Comparison of ENCODE assay signal across 8 cellular contexts in the genomic region with DNA sequence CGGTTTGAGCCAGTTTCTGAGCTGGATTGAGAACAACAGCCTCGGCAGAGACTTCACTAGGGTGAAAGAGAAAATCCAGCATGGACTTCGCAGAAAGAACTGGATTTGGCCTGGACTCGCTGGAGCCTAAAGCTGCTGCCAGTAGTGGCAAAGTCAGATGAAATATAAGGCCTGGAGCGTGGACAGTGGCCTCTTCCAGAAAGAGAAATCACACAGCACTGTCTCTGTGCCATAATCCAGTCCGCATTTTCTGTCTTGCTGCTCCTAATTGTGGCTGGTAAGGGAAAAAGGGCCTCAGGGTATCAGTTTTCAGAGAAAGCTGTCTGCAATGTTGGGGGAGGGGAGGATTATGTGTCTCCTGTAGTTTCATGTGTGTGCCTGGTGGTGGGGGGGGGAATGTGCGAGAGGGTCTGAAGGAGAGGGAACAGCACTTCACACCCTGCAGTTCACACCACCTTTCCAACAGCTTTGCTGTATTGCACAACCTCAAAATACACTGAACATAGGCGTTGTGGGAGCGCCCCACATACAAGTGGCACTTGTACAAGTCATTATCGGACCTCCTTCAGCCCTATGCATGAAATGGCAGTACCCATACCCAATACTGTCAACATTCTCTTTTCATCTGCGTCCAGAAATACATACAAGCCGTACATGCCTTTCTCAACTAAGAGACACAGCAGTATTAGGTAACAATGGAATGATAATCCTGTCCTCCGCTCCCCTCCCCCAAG.
A peak's percentile ranks its signal among the peaks of the same experiment; 100 is the strongest.
DNase-seq lines count a peak whose midpoint lies in the region; FAIRE-seq and TF ChIP-seq lines count a peak whose summit lies in the region.

No MANE protein-coding gene starts in this region.

- H3K36me3 ChIP-seq in NT2/D1 (ENCODE audit: insufficient read depth, insufficient read length, low read length) (no peaks in the 10 kb centered on the region), endothelial cell of umbilical vein (ENCODE audit: control insufficient read depth in 2 of 2, extremely low read depth in 1 of 2, insufficient read depth in 2 of 2, low read length in 2 of 2) (no peaks in the 10 kb centered on the region)

- H3K4me1 ChIP-seq in NT2/D1 (ENCODE audit: insufficient read depth, insufficient read length) (peaks cover 11% of the 10 kb centered on the region), endothelial cell of umbilical vein (ENCODE audit: control insufficient read depth, extremely low read depth, insufficient read depth, low read length) (peaks cover 46% of the 10 kb centered on the region)

- FAIRE-seq in endothelial cell of umbilical vein (lab: Jason Lieb, UNC): peak; percentile 93

- H2AFZ ChIP-seq in endothelial cell of umbilical vein (ENCODE audit: low read depth, low read length): peak overlapping the region; percentile 3

- intact Hi-C loops in endothelial cell of umbilical vein (cut with micrococcal nuclease): loop anchor here (1.0 to 10.0 kb wide), 7 partner anchors 108 to 1534 kb away; a partner anchor contains a TSS

- TF ChIP-seq CTCF in endothelial cell of umbilical vein (IDR thresholded peaks at IDR 0.05; ENCODE audit: extremely low read depth in 1 of 2, insufficient read depth in 1 of 2, low read depth in 1 of 2, low read length in 2 of 2): no peak

- H3K4me3 ChIP-seq in NT2/D1 (ENCODE audit: insufficient read length, low read depth) (no peak overlapping the region), endothelial cell of umbilical vein (replicated peaks in 1 of 3; ENCODE audit: insufficient read depth in 1 of 3, low read depth in 1 of 3, low read length in 3 of 3) (no peak overlapping the region)

- BruUV-seq in endothelial cell of umbilical vein (replicated peaks; lab: Mats Ljungman, UMichigan): no TSS peak

- DNase-seq in AG20443 (ENCODE audit: low spot score): peak; percentile 86
- peak; percentile 46 for DNase-seq in GM19238 (ENCODE audit: insufficient read length, low spot score)
- peak; percentile 66 for DNase-seq in HPDE6-E6E7 (ENCODE audit: extremely low spot score)
- DNase-seq in NT2/D1 (ENCODE audit: low read depth, low spot score): peak; percentile 100
- DNase-seq in activated CD8-positive, alpha-beta memory T cell treated with anti-CD3 and anti-CD28 coated beads, Interleukin-2, amount 50 U/mL, for 4 hours: peak; percentile 65
- peak; percentile 99 for DNase-seq in endothelial cell of umbilical vein (ENCODE audit: low read depth, low spot score)
- peak; percentile 90 for DNase-seq in middle frontal gyrus (ENCODE audit: extremely low spot score, low spot score)
- peak; percentile 76 to 78 for DNase-seq in stimulated activated CD8-positive, alpha-beta memory T cell treated with anti-CD3 and anti-CD28 coated beads, Interleukin-15, amount 100 ng/mL, for 48 hours (ENCODE audit: low read depth in 2 of 2)

- dilution Hi-C loops in endothelial cell of umbilical vein (cut with MboI; ENCODE audit: extremely low pct_ligation_motif_present, low sequenced_read_pairs): no loop called here

- H3K9me3 ChIP-seq in NT2/D1 (ENCODE audit: insufficient read depth, low read length) (peaks cover 39% of the 10 kb centered on the region), endothelial cell of umbilical vein (replicated peaks; ENCODE audit: control insufficient read depth, insufficient read depth, low read length) (no peaks in the 10 kb centered on the region)

- H4K20me1 ChIP-seq in endothelial cell of umbilical vein (replicated peaks; ENCODE audit: control insufficient read depth, extremely low read depth, insufficient read depth, low read length): no peaks in the 10 kb centered on the region

- CTCF ChIA-PET in endothelial cell of umbilical vein (lab: Charles Lee): interaction anchor here (0.7 to 2.8 kb wide), 17 partner anchors 12 to 517 kb away, joined by 3 to 35 read pairs (median 5); a partner anchor contains a TSS

- POLR2A ChIA-PET in endothelial cell of umbilical vein (lab: Charles Lee): interaction anchor here (1.0 to 1.3 kb wide), 5 partner anchors 108 to 160 kb away, joined by 4 to 14 read pairs (median 10); a partner anchor contains a TSS

- TF ChIP-seq POLR2A in endothelial cell of umbilical vein (IDR thresholded peaks at IDR 0.05; ENCODE audit: low read depth, low read length): no peak

- H3K27me3 ChIP-seq in NT2/D1 (ENCODE audit: insufficient read depth, insufficient read length) (no peaks in the 10 kb centered on the region), endothelial cell of umbilical vein (ENCODE audit: control insufficient read depth in 2 of 2, insufficient read depth in 2 of 2, low read length in 2 of 2) (no peaks in the 10 kb centered on the region)

- H3K79me2 ChIP-seq in endothelial cell of umbilical vein (ENCODE audit: control insufficient read depth, insufficient read depth, low read length): no peaks in the 10 kb centered on the region

- no peak overlapping the region for H3K9ac ChIP-seq in NT2/D1 (ENCODE audit: insufficient read length, low read depth)
- H3K9ac ChIP-seq in endothelial cell of umbilical vein (replicated peaks; ENCODE audit: extremely low read depth, insufficient read depth, low read length): peak overlapping the region; percentile 55

- H3K4me2 ChIP-seq in endothelial cell of umbilical vein (ENCODE audit: insufficient read depth, low read length): no peak overlapping the region

- no peaks in the 10 kb centered on the region for H3K9me1 ChIP-seq in endothelial cell of umbilical vein (replicated peaks; ENCODE audit: control insufficient read depth, extremely low read depth, insufficient read depth, low read length)

- H3K27ac ChIP-seq in endothelial cell of umbilical vein (ENCODE audit: insufficient read depth, low read depth, low read length): peak overlapping the region; percentile 87

TF ChIP-seq in endothelial cell of umbilical vein, 7 proteins besides CTCF, POLR2A, EP300 and RAD21:
- peak; percentile 70 for TF ChIP-seq JUN (IDR thresholded peaks at IDR 0.05; ENCODE audit: borderline replicate concordance, insufficient read depth, insufficient read length, low read depth)
- TF ChIP-seq POLR2AphosphoS5 (IDR thresholded peaks at IDR 0.05; ENCODE audit: insufficient read depth, low read depth, low read length): no peak
- TF ChIP-seq GATA2 (IDR thresholded peaks at IDR 0.05; ENCODE audit: insufficient read depth, insufficient read length, low read depth, low read length): no peak
- TF ChIP-seq, protein P1, sequence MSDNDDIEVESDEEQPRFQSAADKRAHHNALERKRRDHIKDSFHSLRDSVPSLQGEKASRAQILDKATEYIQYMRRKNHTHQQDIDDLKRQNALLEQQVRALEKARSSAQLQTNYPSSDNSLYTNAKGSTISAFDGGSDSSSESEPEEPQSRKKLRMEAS (IDR thresholded peaks at IDR 0.05; ENCODE audit: insufficient read depth, insufficient read length): no peak

Comparison
In these comparisons a context has a peak if more than half of its experiments do, and no peak if none do; other contexts are left out.
1. DNase-seq: peak in every context shown above with its lines; median percentile 100 in NT2/D1; 99 in endothelial cell of umbilical vein; 90 in middle frontal gyrus; 86 in AG20443; 77 in stimulated activated CD8-positive, alpha-beta memory T cell treated with anti-CD3 and anti-CD28 coated beads, Interleukin-15, amount 100 ng/mL, for 48 hours; 66 in HPDE6-E6E7; 65 in activated CD8-positive, alpha-beta memory T cell treated with anti-CD3 and anti-CD28 coated beads, Interleukin-2, amount 50 U/mL, for 4 hours; 46 in GM19238.